8 cellular contexts compared by ENCODE assay signal in genomic region chr7:107150375-107151073, GRCh38. TPM values are rescaled to one million over a fixed set of nuclear protein-coding genes. Genes with fewer than 3 reads are reported as not detected.
A peak's percentile ranks its signal among the peaks of the same experiment; 100 is the strongest.
DNase-seq lines count a peak whose midpoint lies in the region; ATAC-seq, FAIRE-seq and TF ChIP-seq lines count a peak whose summit lies in the region.

No MANE protein-coding gene starts in this region.

- intact Hi-C loops in CD4-positive, alpha-beta memory T cell (cut with micrococcal nuclease) = loop anchor here (1.0 to 5.0 kb wide), 7 partner anchors 17 to 997 kb away; partner anchors contain the start of genes CCDC71L and PIK3CG
- intact Hi-C loops in IMR-90 (cut with micrococcal nuclease) = loop anchor here (1.0 to 5.0 kb wide), 4 partner anchors 106 to 973 kb away; partner anchors contain the start of gene PRKAR2B
- intact Hi-C loops in PC-9 (cut with micrococcal nuclease; ENCODE audit: unreplicated experiment) = loop anchor here (1.0 kb wide), 5 partner anchors 203 to 974 kb away; partner anchors contain the start of gene CCDC71L
- intact Hi-C loops in pancreas (cut with DNase I) = loop anchor here in 1 of 3 donors (10.0 kb wide), 1 partner anchor 356 kb away; no protein-coding TSS in a partner anchor
- intact Hi-C loops in transverse colon (cut with DNase I; ENCODE audit: low total_unique reads) = loop anchor here (5.0 kb wide), 1 partner anchor 208 kb away; no protein-coding TSS in a partner anchor

- no peak overlapping the region for H3K4ac ChIP-seq in IMR-90 (ENCODE audit: low read depth, low read length)

- peaks cover 4% of the 10 kb centered on the region; the same call in 1 of the 2 replicates for H3F3A ChIP-seq in PC-9 (ENCODE audit: insufficient read depth, low read depth)

- H3K14ac ChIP-seq in IMR-90 (replicated peaks; ENCODE audit: low read depth, low read length) = no peak overlapping the region

- H3K4me2 ChIP-seq in IMR-90 (ENCODE audit: low read depth, low read length) (no peak overlapping the region), PC-9 (no peak overlapping the region)

- peaks cover 5% of the 10 kb centered on the region for H3K9me1 ChIP-seq in IMR-90 (ENCODE audit: insufficient read depth, low read length)

- no peak overlapping the region for H4K5ac ChIP-seq in IMR-90 (ENCODE audit: low read depth, low read length)

- H4K20me1 ChIP-seq in IMR-90 (ENCODE audit: insufficient read depth, low read length) = no peaks in the 10 kb centered on the region
- no peaks in the 10 kb centered on the region for H4K20me1 ChIP-seq in PC-9 (ENCODE audit: insufficient read depth)

- no peak overlapping the region for H2BK15ac ChIP-seq in IMR-90 (ENCODE audit: low read depth, low read length)

- TF ChIP-seq POLR2A in IMR-90 (IDR thresholded peaks at IDR 0.05; ENCODE audit: low read depth, low read length) (no peak), transverse colon (IDR thresholded peaks at IDR 0.05) (no peak)

- H2BK5ac ChIP-seq in IMR-90 (ENCODE audit: low read depth, low read length, poor library complexity, severe bottlenecking) = no peak overlapping the region

- H3K27me3 ChIP-seq in CD4-positive, alpha-beta memory T cell (ENCODE audit: insufficient read depth, low read length) = no peaks in the 10 kb centered on the region
- H3K27me3 ChIP-seq in IMR-90 (ENCODE audit: control insufficient read depth, insufficient read depth, low read length) (no peaks in the 10 kb centered on the region), PC-9 (ENCODE audit: insufficient read depth, low read depth) (no peaks in the 10 kb centered on the region), pancreas (no peaks in the 10 kb centered on the region), transverse colon (no peaks in the 10 kb centered on the region)

- no peak overlapping the region for H4K91ac ChIP-seq in IMR-90 (ENCODE audit: insufficient read depth, low read depth, low read length)

- CTCF ChIA-PET in CD4-positive, alpha-beta memory T cell (lab: Charles Lee; ENCODE audit: partially characterized antibody) = interaction anchor here (0.7 to 6.9 kb wide), 29 partner anchors 11 to 582 kb away, joined by 3 to 56 read pairs (median 4); partner anchors contain the start of genes HBP1 and PIK3CG
- CTCF ChIA-PET in IMR-90 (lab: Yijun Ruan, JAX) (interaction anchor here (0.7 to 1.5 kb wide), 3 partner anchors 203 to 825 kb away, joined by 3 to 13 read pairs (median 5); no protein-coding TSS in a partner anchor), PC-9 (lab: Charles Lee) (interaction anchor here (0.6 to 1.7 kb wide), 5 partner anchors 18 to 607 kb away, joined by 3 to 22 read pairs (median 5); partner anchors contain the start of gene HBP1)

- H2AK9ac ChIP-seq in IMR-90 (replicated peaks; ENCODE audit: low read depth, low read length, poor library complexity) = no peak overlapping the region

- H3K27ac ChIP-seq in CD4-positive, alpha-beta memory T cell (ENCODE audit: low read depth, low read length) = no peak overlapping the region
- H3K27ac ChIP-seq in IMR-90 (ENCODE audit: insufficient read depth, low read length) (no peak overlapping the region), PC-9 (no peak overlapping the region), pancreas (no peak overlapping the region), transverse colon (no peak overlapping the region)

- no peak overlapping the region for H3K9ac ChIP-seq in IMR-90 (ENCODE audit: low read depth, low read length)

- H3K18ac ChIP-seq in IMR-90 (ENCODE audit: low read depth, low read length) = no peak overlapping the region

- TF ChIP-seq RAD21 in IMR-90 (IDR thresholded peaks at IDR 0.05; ENCODE audit: low read length) = peak; percentile 75

- H3K4me3 Mint-ChIP-seq in CD4-positive, alpha-beta memory T cell = no peak overlapping the region
- no peak overlapping the region for H3K4me3 Mint-ChIP-seq in activated T-cell treated with anti-CD3 and anti-CD28 coated beads, Interleukin-2, amount 50 U/mL, for 24 hours

- no peaks in the 10 kb centered on the region for H3K9me2 ChIP-seq in PC-9 (ENCODE audit: insufficient read depth)

- no peak overlapping the region for H2AK5ac ChIP-seq in IMR-90 (ENCODE audit: low read depth, low read length)

- POLR2A ChIA-PET in CD4-positive, alpha-beta memory T cell (lab: Charles Lee; ENCODE audit: partially characterized antibody) = interaction anchor here (0.6 to 6.9 kb wide), 3 partner anchors 18 to 357 kb away, joined by 3 to 86 read pairs (median 8); partner anchors contain the start of gene HBP1
- POLR2A ChIA-PET in IMR-90 (lab: Charles Lee; ENCODE audit: unreplicated experiment) (interaction anchor here (0.6 kb wide), 1 partner anchor 56 kb away, joined by 5 read pairs; no protein-coding TSS in a partner anchor), PC-9 (lab: Charles Lee; ENCODE audit: unreplicated experiment) (no interaction called here)

- BruUV-seq in IMR-90 (replicated peaks; lab: Mats Ljungman, UMichigan) = no TSS peak
- BruUV-seq in PC-9 (replicated peaks; lab: Mats Ljungman, UMichigan) = no TSS peak

- H3K36me3 Mint-ChIP-seq in CD4-positive, alpha-beta memory T cell = no peaks in the 10 kb centered on the region
- no peaks in the 10 kb centered on the region for H3K36me3 Mint-ChIP-seq in activated T-cell treated with anti-CD3 and anti-CD28 coated beads, Interleukin-2, amount 50 U/mL, for 24 hours (ENCODE audit: low read depth)

- no peak overlapping the region for H3K4me3 ChIP-seq in CD4-positive, alpha-beta memory T cell (ENCODE audit: low read length in 2 of 2)
- H3K4me3 ChIP-seq in IMR-90 (ENCODE audit: insufficient read depth, low read depth, low read length) (no peak overlapping the region), PC-9 (no peak overlapping the region), fibroblast of pulmonary artery (replicated peaks; ENCODE audit: low read depth, low read length) (no peak overlapping the region), pancreas (no peak overlapping the region), transverse colon (no peak overlapping the region)

- TF ChIP-seq CTCF in IMR-90 (conservative IDR thresholded peaks at IDR 0.05; ENCODE audit: low read depth, low read length) (peak; percentile 74), PC-9 (conservative IDR thresholded peaks at IDR 0.05) (peak; percentile 87), fibroblast of pulmonary artery (IDR thresholded peaks at IDR 0.05; ENCODE audit: low read length, missing control alignments) (peak; percentile 59), pancreas (IDR thresholded peaks at IDR 0.05) (peak; percentile 20 to 55 (median 44)), transverse colon (IDR thresholded peaks at IDR 0.05) (peak; percentile 62 to 70 (median 66))

- no peak overlapping the region for H2BK20ac ChIP-seq in IMR-90 (ENCODE audit: low read depth, low read length)

- no CpG with 5 or more reads among the region's 4 CpGs for WGBS in IMR-90 (ENCODE audit: extremely low coverage in 2 of 2, insufficient read length in 1 of 2), 2 experiments
- 23 to 27% methylated on average over 4 of the region's 4 CpGs for WGBS in pancreas, 2 donors
- WGBS in transverse colon (ENCODE audit: low coverage in 1 of 2), 2 donors = 19 to 23% methylated on average over 4 of the region's 4 CpGs

- no peak overlapping the region for H2BK120ac ChIP-seq in IMR-90 (ENCODE audit: low read depth, low read length)

- H3K9me3 ChIP-seq in CD4-positive, alpha-beta memory T cell (ENCODE audit: control insufficient read depth in 1 of 2, low read length in 2 of 2) = no peaks in the 10 kb centered on the region
- no peaks in the 10 kb centered on the region for H3K9me3 ChIP-seq in IMR-90 (ENCODE audit: control insufficient read depth, insufficient read depth, low read length)
- H3K9me3 ChIP-seq in PC-9 (ENCODE audit: insufficient read depth, low read depth) = no peaks in the 10 kb centered on the region
- H3K9me3 ChIP-seq in pancreas = no peaks in the 10 kb centered on the region
- no peaks in the 10 kb centered on the region for H3K9me3 ChIP-seq in transverse colon

- H3K4me1 Mint-ChIP-seq in CD4-positive, alpha-beta memory T cell = peaks cover 0 to 2% (median 1%) of the 10 kb centered on the region in 4 donors
- peaks cover 7% of the 10 kb centered on the region for H3K4me1 Mint-ChIP-seq in activated T-cell treated with anti-CD3 and anti-CD28 coated beads, Interleukin-2, amount 50 U/mL, for 24 hours (ENCODE audit: low read depth)

- peak; percentile 97 for FAIRE-seq in pancreas (lab: Jason Lieb, UNC)

- no peak overlapping the region for H3K27ac Mint-ChIP-seq in CD4-positive, alpha-beta memory T cell
- H3K27ac Mint-ChIP-seq in activated T-cell treated with anti-CD3 and anti-CD28 coated beads, Interleukin-2, amount 50 U/mL, for 24 hours = no peak overlapping the region

- dilution Hi-C loops in IMR-90 (cut with HindIII; ENCODE audit: low sequenced_read_pairs, unreplicated experiment) = loop anchor here (10.0 kb wide), 1 partner anchor 206 kb away; no protein-coding TSS in a partner anchor

- no peak overlapping the region for H2AFZ ChIP-seq in IMR-90 (replicated peaks; ENCODE audit: low read length, poor library complexity)
- no peak overlapping the region for H2AFZ ChIP-seq in PC-9

- no peaks in the 10 kb centered on the region for H3K79me1 ChIP-seq in IMR-90 (ENCODE audit: low read depth in 1 of 2, low read length in 2 of 2)

- no peak overlapping the region for H3K56ac ChIP-seq in IMR-90 (ENCODE audit: extremely low read depth, insufficient read depth, low read length)

- no peak overlapping the region for H3K23ac ChIP-seq in IMR-90 (ENCODE audit: low read depth, low read length)

- no peaks in the 10 kb centered on the region for H3K79me2 ChIP-seq in PC-9 (ENCODE audit: low read depth)

- peaks cover 0 to 2% of the 10 kb centered on the region in 2 donors for H3K27me3 Mint-ChIP-seq in CD4-positive, alpha-beta memory T cell
- no peaks in the 10 kb centered on the region for H3K27me3 Mint-ChIP-seq in activated T-cell treated with anti-CD3 and anti-CD28 coated beads, Interleukin-2, amount 50 U/mL, for 24 hours

- H4K8ac ChIP-seq in IMR-90 (ENCODE audit: low read depth in 2 of 2, low read length in 2 of 2) = no peak overlapping the region

- in situ Hi-C loops in IMR-90 (cut with MboI; ENCODE audit: low sequenced_read_pairs) (loop anchor here (10.0 kb wide), 1 partner anchor 486 kb away; the partner anchor contains the start of gene CCDC71L), transverse colon (cut with MboI; ENCODE audit: low pct_ligation_motif_present in 1 of 4, low pct_unique_long_range_greater_than_20kb in 1 of 4, low sequenced_read_pairs in 3 of 4) (loop anchor here in 2 of 4 donors (5.0 to 10.0 kb wide), 2 partner anchors 206 to 358 kb away; no protein-coding TSS in a partner anchor)

- H3K4me1 ChIP-seq in CD4-positive, alpha-beta memory T cell (ENCODE audit: insufficient read depth, low read length) = no peaks in the 10 kb centered on the region
- H3K4me1 ChIP-seq in IMR-90 (ENCODE audit: control insufficient read depth, insufficient read depth, low read length) (peaks cover 6% of the 10 kb centered on the region), PC-9 (replicated peaks; ENCODE audit: insufficient read depth) (peaks cover 12% of the 10 kb centered on the region; the same call in 1 of the 2 replicates), pancreas (no peaks in the 10 kb centered on the region), transverse colon (peaks cover 0 to 10% (median 0%) of the 10 kb centered on the region in 4 donors)

- ATAC-seq in IMR-90 (ENCODE audit: low read depth) (peak; percentile 58; the same call in 1 of the 2 replicates), pancreas (peak; percentile 64 to 85 (median 81)), GM21723 (IDR thresholded peaks at IDR 0.05; ENCODE audit: unreplicated experiment) (no peak)

- DNase-seq in CD4-positive, alpha-beta memory T cell = peak; percentile 68 to 81 (median 74)
- peak; percentile 78 for DNase-seq in IMR-90
- peak; percentile 45 to 70 for DNase-seq in PC-9
- peak; percentile 75 for DNase-seq in activated T-cell treated with anti-CD3 and anti-CD28 coated beads, Interleukin-2, amount 50 U/mL, for 24 hours
- DNase-seq in fibroblast of pulmonary artery (ENCODE audit: low read depth) = peak; percentile 88
- DNase-seq in pancreas = peak in 5 of 6 donors; percentile 46 to 78 (median 62)
- DNase-seq in transverse colon = peak; percentile 80

- H3K9me3 Mint-ChIP-seq in CD4-positive, alpha-beta memory T cell = no peaks in the 10 kb centered on the region
- no peaks in the 10 kb centered on the region for H3K9me3 Mint-ChIP-seq in activated T-cell treated with anti-CD3 and anti-CD28 coated beads, Interleukin-2, amount 50 U/mL, for 24 hours

- no peaks in the 10 kb centered on the region for H3K36me3 ChIP-seq in CD4-positive, alpha-beta memory T cell (ENCODE audit: insufficient read depth, low read length)
- H3K36me3 ChIP-seq in IMR-90 (ENCODE audit: control insufficient read depth, insufficient read depth, low read length) = no peaks in the 10 kb centered on the region
- H3K36me3 ChIP-seq in PC-9 (ENCODE audit: low read depth) = no peaks in the 10 kb centered on the region
- no peaks in the 10 kb centered on the region for H3K36me3 ChIP-seq in pancreas
- no peaks in the 10 kb centered on the region for H3K36me3 ChIP-seq in transverse colon

- no peak for TF ChIP-seq EP300 in transverse colon (IDR thresholded peaks at IDR 0.05; ENCODE audit: low read depth)

RNA-seq across cellular contexts. Expression of gene HBP1, which starts 18.3 kb away (rescaled TPM):
- 100 to 1,000 TPM; 111 to 116 TPM for total RNA-seq in CD4-positive, alpha-beta memory T cell
- polyA plus RNA-seq in CD4-positive, alpha-beta memory T cell = 10 to 100 TPM; 71.6 to 98.2 TPM
- total RNA-seq in IMR-90 (2012; rRNA removed) = 69.9 and 70.0 TPM in 2 replicates
- polyA plus RNA-seq in IMR-90 (2012; rRNA removed) = 19.0 and 27.1 TPM in 2 replicates
- polyA plus RNA-seq in IMR-90 (2012; cell fraction: cytosol; rRNA removed) = 7.8 and 10.8 TPM in 2 replicates
- 11.3 and 41.1 TPM in 2 replicates for polyA plus RNA-seq in IMR-90 (2012; cell fraction: nucleus; rRNA removed; ENCODE audit: low replicate concordance)
- total RNA-seq in PC-9 (2021) = 60.0 and 62.1 TPM in 2 replicates
- total RNA-seq in pancreas = 10 to 100 TPM; 22.6 to 50.4 (median 32.2) TPM
- 10 to 100 TPM; 13.3 to 19.4 TPM for polyA plus RNA-seq in pancreas
- 100 to 1,000 TPM in 1 of 4 donors, 10 to 100 TPM in 3; 59.5 to 170 (median 88.3) TPM for total RNA-seq in transverse colon
